In the genomic region with DNA sequence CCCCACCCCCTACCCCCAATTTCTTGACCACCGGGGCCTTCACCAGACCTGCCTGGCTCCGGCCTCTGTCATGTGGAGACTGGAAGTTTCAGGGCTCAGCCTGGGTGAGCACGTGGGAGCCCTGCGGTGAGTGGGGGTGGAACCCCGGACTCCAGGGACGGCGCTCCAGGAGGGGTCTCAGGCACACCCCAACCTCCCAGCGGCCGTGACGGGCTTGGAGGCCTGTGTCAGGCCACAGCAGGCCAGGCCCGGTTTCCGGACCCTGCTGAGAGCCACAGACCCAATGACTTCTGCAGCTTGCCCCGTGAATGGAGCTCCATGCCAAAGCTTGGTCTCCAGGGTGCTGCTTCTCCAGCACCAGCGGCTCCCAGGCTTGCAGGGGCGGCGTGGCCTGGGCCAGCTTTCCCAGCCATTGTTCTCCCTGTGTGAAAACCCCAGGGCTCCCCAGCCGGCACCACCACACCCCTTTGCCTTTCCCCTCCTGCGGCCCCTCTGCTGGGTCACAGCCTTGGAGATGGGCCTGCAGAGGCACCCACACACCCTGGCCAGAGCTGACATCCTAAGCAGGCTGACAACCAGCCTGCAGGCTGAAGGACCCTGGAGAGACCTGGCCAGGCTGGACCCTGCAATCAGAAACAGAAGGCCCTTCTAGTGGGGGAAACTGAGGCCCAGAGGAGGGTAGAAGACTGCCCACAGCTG, we compare ENCODE assay signal across 1 cellular context.
TF ChIP-seq lines count a peak whose summit lies in the region.

No MANE protein-coding gene starts in this region.

TF ChIP-seq in WTC11, 78 proteins besides CTCF, POLR2A, EP300 and RAD21 (continued from another document):
- TF ChIP-seq ZNF425 (CRISPR knock-in tag; conservative IDR thresholded peaks at IDR 0.05) (no peak), TCF7 (CRISPR knock-in tag; IDR thresholded peaks at IDR 0.05; ENCODE audit: low read depth) (no peak), JAZF1 (CRISPR knock-in tag; IDR thresholded peaks at IDR 0.05) (no peak)
